ENCODE assay signal across 8 cellular contexts in genomic region chr4:107519057-107519456, GRCh38.
DNase-seq lines count a peak whose midpoint lies in the region; ATAC-seq and TF ChIP-seq lines count a peak whose summit lies in the region.

No MANE protein-coding gene starts in this region.

- peaks cover 2% of the 10 kb centered on the region for H3K9me3 Mint-ChIP-seq in CD8-positive, alpha-beta T cell
- H3K9me3 Mint-ChIP-seq in activated T-helper 2 cell treated with anti-CD3 and anti-CD28 coated beads, Interferon-gamma antibody, Interleukin-2, Interleukin-4, amounts not matched to agents 10 μg/mL and 5 μg/mL and 100 μg/mL, durations not matched to agents 14 hours and 24 hours and 36 hours: no peaks in the 10 kb centered on the region

- H3K9me3 ChIP-seq in CD8-positive, alpha-beta T cell (ENCODE audit: low read length): no peaks in the 10 kb centered on the region

- POLR2A ChIA-PET in CD8-positive, alpha-beta T cell (lab: Charles Lee): no interaction called here

- no peak overlapping the region for H3K4me3 Mint-ChIP-seq in CD8-positive, alpha-beta T cell
- no peak overlapping the region for H3K4me3 Mint-ChIP-seq in activated T-helper 2 cell treated with anti-CD3 and anti-CD28 coated beads, Interferon-gamma antibody, Interleukin-2, Interleukin-4, amounts not matched to agents 10 μg/mL and 5 μg/mL and 100 μg/mL, durations not matched to agents 14 hours and 24 hours and 36 hours (ENCODE audit: low read depth)

- TF ChIP-seq CTCF in CD8-positive, alpha-beta T cell (IDR thresholded peaks at IDR 0.05): no peak

- CTCF ChIA-PET in CD8-positive, alpha-beta T cell (lab: Charles Lee): no interaction called here

- no peak overlapping the region for H3K27ac ChIP-seq in CD8-positive, alpha-beta T cell (ENCODE audit: low read depth, low read length)

- in situ Hi-C loops in G401 (cut with HindIII; ENCODE audit: low sequenced_read_pairs): no loop called here

- H3K4me1 ChIP-seq in CD8-positive, alpha-beta T cell (ENCODE audit: insufficient read depth, low read length): no peaks in the 10 kb centered on the region

- H3K4me1 Mint-ChIP-seq in CD8-positive, alpha-beta T cell (ENCODE audit: low read depth): no peaks in the 10 kb centered on the region
- H3K4me1 Mint-ChIP-seq in activated T-helper 2 cell treated with anti-CD3 and anti-CD28 coated beads, Interferon-gamma antibody, Interleukin-2, Interleukin-4, amounts not matched to agents 10 μg/mL and 5 μg/mL and 100 μg/mL, durations not matched to agents 14 hours and 24 hours and 36 hours (ENCODE audit: low read depth): no peaks in the 10 kb centered on the region

- intact Hi-C loops in CD8-positive, alpha-beta T cell (cut with DNase I, micrococcal nuclease): no loop called here
- intact Hi-C loops in activated T-helper 2 cell treated with anti-CD3 and anti-CD28 coated beads, Interferon-gamma antibody, Interleukin-2, Interleukin-4, amounts not matched to agents 10 μg/mL and 5 μg/mL and 100 μg/mL, durations not matched to agents 14 hours and 24 hours and 36 hours (cut with micrococcal nuclease): no loop called here

- no peaks in the 10 kb centered on the region for H3K36me3 Mint-ChIP-seq in CD8-positive, alpha-beta T cell
- no peaks in the 10 kb centered on the region for H3K36me3 Mint-ChIP-seq in activated T-helper 2 cell treated with anti-CD3 and anti-CD28 coated beads, Interferon-gamma antibody, Interleukin-2, Interleukin-4, amounts not matched to agents 10 μg/mL and 5 μg/mL and 100 μg/mL, durations not matched to agents 14 hours and 24 hours and 36 hours (ENCODE audit: low read depth)

- H3K27me3 Mint-ChIP-seq in CD8-positive, alpha-beta T cell (ENCODE audit: low read depth): peaks cover 3% of the 10 kb centered on the region
- no peaks in the 10 kb centered on the region for H3K27me3 Mint-ChIP-seq in activated T-helper 2 cell treated with anti-CD3 and anti-CD28 coated beads, Interferon-gamma antibody, Interleukin-2, Interleukin-4, amounts not matched to agents 10 μg/mL and 5 μg/mL and 100 μg/mL, durations not matched to agents 14 hours and 24 hours and 36 hours (ENCODE audit: low read depth)

- DNase-seq in G401 (ENCODE audit: low spot score) (peak; percentile 1), NAMALWA (ENCODE audit: low spot score) (peak; percentile 45), dedifferentiated amniotic fluid mesenchymal stem cell (ENCODE audit: extremely low spot score) (peak; percentile 47), pons (ENCODE audit: low spot score) (peak; percentile 45)
- DNase-seq in CD8-positive, alpha-beta T cell: no peak
- no peak for DNase-seq in activated T-helper 2 cell treated with anti-CD3 and anti-CD28 coated beads, Interferon-gamma antibody, Interleukin-2, Interleukin-4, amounts not matched to agents 10 μg/mL and 5 μg/mL and 100 μg/mL, durations not matched to agents 14 hours and 24 hours and 36 hours (ENCODE audit: low spot score)

- no peaks in the 10 kb centered on the region for H3K36me3 ChIP-seq in CD8-positive, alpha-beta T cell (ENCODE audit: insufficient read depth, low read length)

- ATAC-seq in GM21360 (IDR thresholded peaks at IDR 0.05; ENCODE audit: unreplicated experiment): no peak
- no peak for ATAC-seq in CD8-positive, alpha-beta T cell
- ATAC-seq in GM19455 (IDR thresholded peaks at IDR 0.05; ENCODE audit: unreplicated experiment): no peak

- no peak overlapping the region for H3K27ac Mint-ChIP-seq in CD8-positive, alpha-beta T cell
- H3K27ac Mint-ChIP-seq in activated T-helper 2 cell treated with anti-CD3 and anti-CD28 coated beads, Interferon-gamma antibody, Interleukin-2, Interleukin-4, amounts not matched to agents 10 μg/mL and 5 μg/mL and 100 μg/mL, durations not matched to agents 14 hours and 24 hours and 36 hours: no peak overlapping the region

- H3K27me3 ChIP-seq in CD8-positive, alpha-beta T cell (ENCODE audit: insufficient read depth, low read length): no peaks in the 10 kb centered on the region

- no peak overlapping the region for H3K4me3 ChIP-seq in CD8-positive, alpha-beta T cell (ENCODE audit: low read depth, low read length)

Comparison
In these comparisons a context has a peak if more than half of its experiments do, and no peak if none do; other contexts are left out.
1. DNase-seq: peak in G401 (single experiment), NAMALWA (single experiment), dedifferentiated amniotic fluid mesenchymal stem cell (single experiment) and pons (single experiment); none in CD8-positive, alpha-beta T cell (0 of 7) and activated T-helper 2 cell treated with anti-CD3 and anti-CD28 coated beads, Interferon-gamma antibody, Interleukin-2, Interleukin-4, amounts not matched to agents 10 μg/mL and 5 μg/mL and 100 μg/mL, durations not matched to agents 14 hours and 24 hours and 36 hours (single experiment).